In genomic region chrX:154378059-154378798, GRCh38 we compare ENCODE assay signal across 8 cellular contexts. TPM values are rescaled to one million over a fixed set of nuclear protein-coding genes. Genes with fewer than 3 reads are reported as not detected.
DNase-seq lines count a peak whose midpoint lies in the region; ATAC-seq and TF ChIP-seq lines count a peak whose summit lies in the region.

No MANE protein-coding gene starts in this region.

- peaks cover 7 to 27% (median 26%) of the 10 kb centered on the region in 3 donors for H3K4me1 Mint-ChIP-seq in CD8-positive, alpha-beta memory T cell
- peaks cover 5 to 12% (median 7%) of the 10 kb centered on the region in 3 donors for H3K4me1 Mint-ChIP-seq in IgD-negative memory B cell
- H3K4me1 Mint-ChIP-seq in activated CD8-positive, alpha-beta T cell treated with anti-CD3 and anti-CD28 coated beads for 36 hours (ENCODE audit: low read depth), result peaks cover 21% of the 10 kb centered on the region

- TF ChIP-seq RAD21 in neural cell (conservative IDR thresholded peaks at IDR 0.05), result no peak

- H3K9me3 Mint-ChIP-seq in CD8-positive, alpha-beta memory T cell, result no peaks in the 10 kb centered on the region
- peaks cover 0 to 2% (median 0%) of the 10 kb centered on the region in 3 donors for H3K9me3 Mint-ChIP-seq in IgD-negative memory B cell
- no peaks in the 10 kb centered on the region for H3K9me3 Mint-ChIP-seq in activated CD8-positive, alpha-beta T cell treated with anti-CD3 and anti-CD28 coated beads for 36 hours

- H3F3A ChIP-seq in neural cell (ENCODE audit: insufficient read depth, low read length, poor library complexity, severe bottlenecking), result no peaks in the 10 kb centered on the region

- intact Hi-C loops in activated CD8-positive, alpha-beta T cell treated with anti-CD3 and anti-CD28 coated beads for 36 hours (cut with micrococcal nuclease), result no loop called here

- peak overlapping the region; percentile 60 to 94 (median 82) for H3K4me3 Mint-ChIP-seq in CD8-positive, alpha-beta memory T cell
- H3K4me3 Mint-ChIP-seq in IgD-negative memory B cell, result peak overlapping the region; percentile 54 to 91 (median 86)
- peak overlapping the region; percentile 72 for H3K4me3 Mint-ChIP-seq in activated CD8-positive, alpha-beta T cell treated with anti-CD3 and anti-CD28 coated beads for 36 hours

- ATAC-seq in GM19397 (IDR thresholded peaks at IDR 0.05; ENCODE audit: unreplicated experiment) (peak; percentile 74), GM21619 (IDR thresholded peaks at IDR 0.05; ENCODE audit: unreplicated experiment) (no peak)
- ATAC-seq in activated CD8-positive, alpha-beta T cell treated with anti-CD3 and anti-CD28 coated beads for 36 hours, result no peak

- peak overlapping the region; percentile 89 for H3K9ac ChIP-seq in neural cell (ENCODE audit: low read length)

- H3K9me3 ChIP-seq in CD8-positive, alpha-beta memory T cell (ENCODE audit: low read length), result no peaks in the 10 kb centered on the region
- no peaks in the 10 kb centered on the region for H3K9me3 ChIP-seq in neural cell (ENCODE audit: low read length)

- H4K20me1 ChIP-seq in neural cell (ENCODE audit: insufficient read depth), result no peaks in the 10 kb centered on the region

- peak; percentile 17 for TF ChIP-seq EP300 in neural cell (conservative IDR thresholded peaks at IDR 0.05; ENCODE audit: poor library complexity, severe bottlenecking)

- peaks cover 0 to 1% of the 10 kb centered on the region in 2 donors for H3K27me3 Mint-ChIP-seq in CD8-positive, alpha-beta memory T cell
- no peaks in the 10 kb centered on the region for H3K27me3 Mint-ChIP-seq in IgD-negative memory B cell
- no peaks in the 10 kb centered on the region for H3K27me3 Mint-ChIP-seq in activated CD8-positive, alpha-beta T cell treated with anti-CD3 and anti-CD28 coated beads for 36 hours

- no peak overlapping the region for H3K4me3 ChIP-seq in CD8-positive, alpha-beta memory T cell (ENCODE audit: low read length)
- H3K4me3 ChIP-seq in neural cell (ENCODE audit: low read length), result peak overlapping the region; percentile 73

- no peaks in the 10 kb centered on the region for H3K27me3 ChIP-seq in CD8-positive, alpha-beta memory T cell (ENCODE audit: insufficient read depth, low read length, poor library complexity, severe bottlenecking)
- no peaks in the 10 kb centered on the region for H3K27me3 ChIP-seq in neural cell (ENCODE audit: insufficient read depth, low read depth, low read length)

- no peak overlapping the region for H3K4me2 ChIP-seq in neural cell (ENCODE audit: low read length)

- H3K36me3 Mint-ChIP-seq in CD8-positive, alpha-beta memory T cell, result peaks cover 0 to 24% (median 2%) of the 10 kb centered on the region in 3 donors
- H3K36me3 Mint-ChIP-seq in IgD-negative memory B cell, result peaks cover 2% of the 10 kb centered on the region
- H3K36me3 Mint-ChIP-seq in activated CD8-positive, alpha-beta T cell treated with anti-CD3 and anti-CD28 coated beads for 36 hours (ENCODE audit: low read depth), result peaks cover 13% of the 10 kb centered on the region

- DNase-seq in CD8-positive, alpha-beta memory T cell, result peak; percentile 40 to 92 (median 71)
- DNase-seq in activated CD8-positive, alpha-beta T cell treated with anti-CD3 and anti-CD28 coated beads for 36 hours, result peak; percentile 45
- peak; percentile 69 for DNase-seq in fibroblast of gingiva (ENCODE audit: low read depth)
- DNase-seq in dedifferentiated amniotic fluid mesenchymal stem cell (ENCODE audit: extremely low spot score), result no peak

- POLR2A ChIA-PET in CD8-positive, alpha-beta memory T cell (lab: Charles Lee), result interaction anchor here (0.5 to 3.2 kb wide), 6 partner anchors 9 to 451 kb away, joined by 3 to 22 read pairs (median 4); no protein-coding TSS in a partner anchor
- POLR2A ChIA-PET in activated CD8-positive, alpha-beta T cell treated with anti-CD3 and anti-CD28 coated beads for 36 hours (lab: Charles Lee), result interaction anchor here (0.9 to 3.9 kb wide), 3 partner anchors 11 to 67 kb away, joined by 3 to 30 read pairs (median 4); partner anchors contain the start of gene RPL10

- peak overlapping the region; percentile 82 to 95 (median 94) for H3K27ac Mint-ChIP-seq in CD8-positive, alpha-beta memory T cell
- peak overlapping the region; percentile 74 to 98 (median 90) for H3K27ac Mint-ChIP-seq in IgD-negative memory B cell
- peak overlapping the region; percentile 91 for H3K27ac Mint-ChIP-seq in activated CD8-positive, alpha-beta T cell treated with anti-CD3 and anti-CD28 coated beads for 36 hours

- peaks cover 38% of the 10 kb centered on the region for H3K4me1 ChIP-seq in CD8-positive, alpha-beta memory T cell (ENCODE audit: insufficient read depth, low read length)

- H3K36me3 ChIP-seq in CD8-positive, alpha-beta memory T cell (ENCODE audit: insufficient read depth, low read length), result no peaks in the 10 kb centered on the region
- H3K36me3 ChIP-seq in neural cell (ENCODE audit: insufficient read depth, low read length), result no peaks in the 10 kb centered on the region

- TF ChIP-seq CTCF in activated CD8-positive, alpha-beta T cell treated with anti-CD3 and anti-CD28 coated beads for 36 hours (IDR thresholded peaks at IDR 0.05), result no peak
- peak; percentile 10 for TF ChIP-seq CTCF in neural cell (IDR thresholded peaks at IDR 0.05; ENCODE audit: poor library complexity, severe bottlenecking)

- H3K27ac ChIP-seq in CD8-positive, alpha-beta memory T cell (ENCODE audit: low read depth, low read length), result peak overlapping the region; percentile 85
- H3K27ac ChIP-seq in neural cell (ENCODE audit: low read length), result peak overlapping the region; percentile 84

- no peaks in the 10 kb centered on the region for H3K9me2 ChIP-seq in neural cell (ENCODE audit: insufficient read depth, low read length)

- H2AFZ ChIP-seq in neural cell (ENCODE audit: low read depth, low read length), result no peak overlapping the region

- CTCF ChIA-PET in CD8-positive, alpha-beta memory T cell (lab: Charles Lee), result no interaction called here
- CTCF ChIA-PET in activated CD8-positive, alpha-beta T cell treated with anti-CD3 and anti-CD28 coated beads for 36 hours (lab: Charles Lee), result interaction anchor here (0.6 to 1.0 kb wide), 2 partner anchors 364 to 431 kb away, joined by 3 read pairs; no protein-coding TSS in a partner anchor

- peaks cover 9% of the 10 kb centered on the region for H3K79me2 ChIP-seq in neural cell (replicated peaks; ENCODE audit: insufficient read depth, low read length)

TF ChIP-seq in neural cell, 6 proteins besides CTCF, POLR2A, EP300 and RAD21 (continues in another document):
- peak; percentile 92 for TF ChIP-seq POLR2AphosphoS5 (IDR thresholded peaks at IDR 0.05)
- TF ChIP-seq REST (IDR thresholded peaks at IDR 0.05; ENCODE audit: borderline replicate concordance), result peak; percentile 58
- peak; percentile 42 for TF ChIP-seq MXI1 (conservative IDR thresholded peaks at IDR 0.05; ENCODE audit: poor library complexity, severe bottlenecking)

RNA-seq across cellular contexts. Expression of gene EMD, which starts 0.9 kb away (rescaled TPM):
- total RNA-seq in CD8-positive, alpha-beta memory T cell, result 100 to 1,000 TPM; 107 to 119 TPM
- 37.2 TPM for polyA plus RNA-seq in CD8-positive, alpha-beta memory T cell
- 32.4 TPM for polyA plus RNA-seq in IgD-negative memory B cell
- total RNA-seq in activated CD8-positive, alpha-beta T cell treated with anti-CD3 and anti-CD28 coated beads for 36 hours, result 10 to 100 TPM; 92.4 to 96.6 TPM
- 67.9 and 86.3 TPM in 2 replicates for polyA plus RNA-seq in neural cell
- polyA minus RNA-seq in neural cell, result 28.0 and 34.3 TPM in 2 replicates

RNA-seq across cellular contexts. Expression of gene FLNA, which starts 3.8 kb away (rescaled TPM):
- total RNA-seq in CD8-positive, alpha-beta memory T cell, result 1,000 to 10,000 TPM; 1,299 to 1,356 TPM
- 799 TPM for polyA plus RNA-seq in CD8-positive, alpha-beta memory T cell
- polyA plus RNA-seq in IgD-negative memory B cell (396 TPM), neural cell (84.9 and 118 TPM in 2 replicates)
- 1,000 to 10,000 TPM; 1,057 to 1,091 TPM for total RNA-seq in activated CD8-positive, alpha-beta T cell treated with anti-CD3 and anti-CD28 coated beads for 36 hours
- polyA minus RNA-seq in neural cell, result 69.6 and 76.4 TPM in 2 replicates

RNA-seq across cellular contexts. Expression of gene RPL10, which starts 19.9 kb away (rescaled TPM):
- total RNA-seq in CD8-positive, alpha-beta memory T cell, result 1,000 to 10,000 TPM; 3,198 to 3,218 TPM
- 4,855 TPM for polyA plus RNA-seq in CD8-positive, alpha-beta memory T cell
- polyA plus RNA-seq in IgD-negative memory B cell (5,716 TPM), neural cell (3,689 and 3,975 TPM in 2 replicates)
- total RNA-seq in activated CD8-positive, alpha-beta T cell treated with anti-CD3 and anti-CD28 coated beads for 36 hours, result 1,000 to 10,000 TPM; 3,574 to 3,675 TPM
- polyA minus RNA-seq in neural cell, result 1,156 and 1,432 TPM in 2 replicates

RNA-seq across cellular contexts. Expression of gene DNASE1L1, which starts 30.8 kb away (rescaled TPM):
- 10 to 100 TPM in 1 of 2 experiments, 1 to 10 TPM in 1; 9.8 to 10.1 TPM for total RNA-seq in CD8-positive, alpha-beta memory T cell
- 19.1 TPM for polyA plus RNA-seq in CD8-positive, alpha-beta memory T cell
- 29.4 TPM for polyA plus RNA-seq in IgD-negative memory B cell
- 10 to 100 TPM in 1 of 2 experiments, 1 to 10 TPM in 1; 9.4 to 10.3 TPM for total RNA-seq in activated CD8-positive, alpha-beta T cell treated with anti-CD3 and anti-CD28 coated beads for 36 hours
- 8.3 and 9.2 TPM in 2 replicates for polyA plus RNA-seq in neural cell
- 6.8 and 7.5 TPM in 2 replicates for polyA minus RNA-seq in neural cell

RNA-seq across cellular contexts. Expression of gene TAFAZZIN, which starts 33.1 kb away (rescaled TPM):
- total RNA-seq in CD8-positive, alpha-beta memory T cell, result 10 to 100 TPM; 51.9 to 52.3 TPM
- 41.4 TPM for polyA plus RNA-seq in CD8-positive, alpha-beta memory T cell
- polyA plus RNA-seq in IgD-negative memory B cell (51.3 TPM), neural cell (51.2 and 60.5 TPM in 2 replicates)
- 10 to 100 TPM; 49.8 to 53.4 TPM for total RNA-seq in activated CD8-positive, alpha-beta T cell treated with anti-CD3 and anti-CD28 coated beads for 36 hours
- polyA minus RNA-seq in neural cell, result 17.5 and 18.6 TPM in 2 replicates
